In genomic region chr9:74449060-74449459, GRCh38 we compare ENCODE assay signal across 31 cellular contexts. TPM values are rescaled to one million over a fixed set of nuclear protein-coding genes. Genes with fewer than 3 reads are reported as not detected.
"Had no signal": no experiment of that assay in that cellular context is flagged by ENCODE, and none has a peak within 500 bp of the region (broad histone marks: within the 10 kb centered on the region; RNA-seq: fewer than 3 reads in every experiment).

No MANE protein-coding gene starts in this region.

- FAIRE-seq: colon, endometrium, kidney had no signal

- H3K9me3 ChIP-seq: esophagus squamous epithelium, gastrocnemius medialis, heart right ventricle, mucosa of descending colon had no signal

- ATAC-seq: effector memory CD8-positive, alpha-beta T cell; esophagus mucosa; gastrocnemius medialis; heart right ventricle; left colon; left lobe of liver; left ventricle myocardium superior; mucosa of descending colon; naive thymus-derived CD8-positive, alpha-beta T cell had no signal

- H3K36me3 ChIP-seq: esophagus squamous epithelium, gastrocnemius medialis, heart right ventricle had no signal

- H3K4me3 ChIP-seq: coronary artery, dorsolateral prefrontal cortex, esophagus squamous epithelium, gastrocnemius medialis, heart right ventricle, mucosa of descending colon had no signal

- DNase-seq: dermis blood vessel endothelial cell; dorsolateral prefrontal cortex; effector CD4-positive, alpha-beta T cell; effector memory CD8-positive, alpha-beta T cell; endodermal cell; erythroblast; esophagus squamous epithelium; foreskin fibroblast; foreskin melanocyte; gastrocnemius medialis; glutamatergic neuron; head of caudate nucleus; heart right ventricle; hippocampal formation; islet precursor cell; kidney; kidney glomerular epithelial cell; left colon; left ventricle myocardium superior; mesenchymal stem cell; mucosa of descending colon; naive B cell; naive thymus-derived CD8-positive, alpha-beta T cell had no signal

- H3K27ac ChIP-seq: coronary artery, dorsolateral prefrontal cortex, epithelial cell of prostate, esophagus squamous epithelium, gastrocnemius medialis, heart right ventricle had no signal

- H3K27me3 ChIP-seq: dorsolateral prefrontal cortex, esophagus squamous epithelium, gastrocnemius medialis, heart right ventricle had no signal

- H3K4me1 ChIP-seq: esophagus squamous epithelium, gastrocnemius medialis had no signal

RNA-seq across cellular contexts. Expression of gene RORB, which starts 48.1 kb away (rescaled TPM):
- total RNA-seq: lung microvascular endothelial cell; myocyte; naive thymus-derived CD8-positive, alpha-beta T cell had no signal
